In genomic region chr14:61120576-61120975, GRCh38 we compare ENCODE assay signal across 1 cellular context.
TF ChIP-seq lines count a peak whose summit lies in the region.

No MANE protein-coding gene starts in this region.

TF ChIP-seq in GM23338, 12 proteins besides CTCF, POLR2A, EP300 and RAD21:
- TF ChIP-seq REST (IDR thresholded peaks at IDR 0.05; ENCODE audit: unreplicated experiment) (no peak), JUNB (IDR thresholded peaks at IDR 0.05; ENCODE audit: unreplicated experiment) (no peak)
